In genomic region chr10:119206603-119207366, GRCh38 we compare ENCODE assay signal across 1 cellular context.
TF ChIP-seq lines count a peak whose summit lies in the region.

No MANE protein-coding gene starts in this region.

TF ChIP-seq in HepG2, 621 proteins besides CTCF, POLR2A, EP300 and RAD21 (continues in another document):
- TF ChIP-seq ZNF24 (IDR thresholded peaks at IDR 0.05) = no peak
- TF ChIP-seq EZH2 (conservative IDR thresholded peaks at IDR 0.05; ENCODE audit: low read depth, low read length) = no peak
- TF ChIP-seq KLF16 (CRISPR knock-in tag; IDR thresholded peaks at IDR 0.05) = no peak
- no peak for TF ChIP-seq RARA (CRISPR knock-in tag; IDR thresholded peaks at IDR 0.05)
- no peak for TF ChIP-seq ZNF773 (CRISPR knock-in tag; IDR thresholded peaks at IDR 0.05; ENCODE audit: borderline replicate concordance)
- no peak for TF ChIP-seq NR2F1 (CRISPR knock-in tag; IDR thresholded peaks at IDR 0.05)
- TF ChIP-seq MBD4 (IDR thresholded peaks at IDR 0.05; ENCODE audit: borderline replicate concordance, low read length) = no peak
- no peak for TF ChIP-seq ZEB1 (IDR thresholded peaks at IDR 0.05; ENCODE audit: insufficient replicate concordance, low read depth)
- TF ChIP-seq, protein P1, sequence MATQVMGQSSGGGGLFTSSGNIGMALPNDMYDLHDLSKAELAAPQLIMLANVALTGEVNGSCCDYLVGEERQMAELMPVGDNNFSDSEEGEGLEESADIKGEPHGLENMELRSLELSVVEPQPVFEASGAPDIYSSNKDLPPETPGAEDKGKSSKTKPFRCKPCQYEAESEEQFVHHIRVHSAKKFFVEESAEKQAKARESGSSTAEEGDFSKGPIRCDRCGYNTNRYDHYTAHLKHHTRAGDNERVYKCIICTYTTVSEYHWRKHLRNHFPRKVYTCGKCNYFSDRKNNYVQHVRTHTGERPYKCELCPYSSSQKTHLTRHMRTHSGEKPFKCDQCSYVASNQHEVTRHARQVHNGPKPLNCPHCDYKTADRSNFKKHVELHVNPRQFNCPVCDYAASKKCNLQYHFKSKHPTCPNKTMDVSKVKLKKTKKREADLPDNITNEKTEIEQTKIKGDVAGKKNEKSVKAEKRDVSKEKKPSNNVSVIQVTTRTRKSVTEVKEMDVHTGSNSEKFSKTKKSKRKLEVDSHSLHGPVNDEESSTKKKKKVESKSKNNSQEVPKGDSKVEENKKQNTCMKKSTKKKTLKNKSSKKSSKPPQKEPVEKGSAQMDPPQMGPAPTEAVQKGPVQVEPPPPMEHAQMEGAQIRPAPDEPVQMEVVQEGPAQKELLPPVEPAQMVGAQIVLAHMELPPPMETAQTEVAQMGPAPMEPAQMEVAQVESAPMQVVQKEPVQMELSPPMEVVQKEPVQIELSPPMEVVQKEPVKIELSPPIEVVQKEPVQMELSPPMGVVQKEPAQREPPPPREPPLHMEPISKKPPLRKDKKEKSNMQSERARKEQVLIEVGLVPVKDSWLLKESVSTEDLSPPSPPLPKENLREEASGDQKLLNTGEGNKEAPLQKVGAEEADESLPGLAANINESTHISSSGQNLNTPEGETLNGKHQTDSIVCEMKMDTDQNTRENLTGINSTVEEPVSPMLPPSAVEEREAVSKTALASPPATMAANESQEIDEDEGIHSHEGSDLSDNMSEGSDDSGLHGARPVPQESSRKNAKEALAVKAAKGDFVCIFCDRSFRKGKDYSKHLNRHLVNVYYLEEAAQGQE (IDR thresholded peaks at IDR 0.05; ENCODE audit: borderline replicate concordance in 1 of 2, low read depth in 1 of 2, low read length in 2 of 2) = no peak
- TF ChIP-seq, protein P2, sequence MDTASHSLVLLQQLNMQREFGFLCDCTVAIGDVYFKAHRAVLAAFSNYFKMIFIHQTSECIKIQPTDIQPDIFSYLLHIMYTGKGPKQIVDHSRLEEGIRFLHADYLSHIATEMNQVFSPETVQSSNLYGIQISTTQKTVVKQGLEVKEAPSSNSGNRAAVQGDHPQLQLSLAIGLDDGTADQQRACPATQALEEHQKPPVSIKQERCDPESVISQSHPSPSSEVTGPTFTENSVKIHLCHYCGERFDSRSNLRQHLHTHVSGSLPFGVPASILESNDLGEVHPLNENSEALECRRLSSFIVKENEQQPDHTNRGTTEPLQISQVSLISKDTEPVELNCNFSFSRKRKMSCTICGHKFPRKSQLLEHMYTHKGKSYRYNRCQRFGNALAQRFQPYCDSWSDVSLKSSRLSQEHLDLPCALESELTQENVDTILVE (CRISPR knock-in tag; IDR thresholded peaks at IDR 0.05) = no peak
- no peak for TF ChIP-seq ZNF891 (CRISPR knock-in tag; IDR thresholded peaks at IDR 0.05)
- TF ChIP-seq ZNF17 (CRISPR knock-in tag; IDR thresholded peaks at IDR 0.05) = no peak
- TF ChIP-seq THRA (CRISPR knock-in tag; IDR thresholded peaks at IDR 0.05; ENCODE audit: borderline replicate concordance) = no peak
- TF ChIP-seq RAD51 (IDR thresholded peaks at IDR 0.05; ENCODE audit: borderline replicate concordance) = no peak
- no peak for TF ChIP-seq TSC22D2 (CRISPR knock-in tag; IDR thresholded peaks at IDR 0.05; ENCODE audit: borderline replicate concordance)
- no peak for TF ChIP-seq AFF4 (CRISPR knock-in tag; IDR thresholded peaks at IDR 0.05)
- 0 out of 2 replicates have a peak, but pooled peaks have one; percentile 3 for TF ChIP-seq RXRB (CRISPR knock-in tag; IDR thresholded peaks at IDR 0.05; ENCODE audit: borderline replicate concordance)
- TF ChIP-seq TOE1 (CRISPR knock-in tag; IDR thresholded peaks at IDR 0.05) = no peak
- no peak; the same call in 1 of the 2 replicates for TF ChIP-seq TFDP2 (CRISPR knock-in tag; IDR thresholded peaks at IDR 0.05)
- peak; percentile 62 for TF ChIP-seq ZNF430 (CRISPR knock-in tag; IDR thresholded peaks at IDR 0.05)
- TF ChIP-seq SRSF4 (IDR thresholded peaks at IDR 0.05; ENCODE audit: low read depth, low read length, poor library complexity, severe bottlenecking) = no peak
- TF ChIP-seq MXD1 (CRISPR knock-in tag; IDR thresholded peaks at IDR 0.05) = 0 out of 2 replicates have a peak, but pooled peaks have one; percentile 7
- TF ChIP-seq SP4 (CRISPR knock-in tag; IDR thresholded peaks at IDR 0.05) = no peak
- peak; percentile 84; the same call in 1 of the 2 replicates for TF ChIP-seq ZNF501 (CRISPR knock-in tag; IDR thresholded peaks at IDR 0.05)
- 0 out of 2 replicates have a peak, but pooled peaks have one; percentile 4 for TF ChIP-seq MAX (IDR thresholded peaks at IDR 0.05)
- TF ChIP-seq KDM2A (CRISPR knock-in tag; IDR thresholded peaks at IDR 0.05; ENCODE audit: borderline replicate concordance, low read depth) = 0 out of 2 replicates have a peak, but pooled peaks have one; percentile 5
- no peak for TF ChIP-seq ZMYM3 (CRISPR knock-in tag; IDR thresholded peaks at IDR 0.05)
- TF ChIP-seq, protein P3, sequence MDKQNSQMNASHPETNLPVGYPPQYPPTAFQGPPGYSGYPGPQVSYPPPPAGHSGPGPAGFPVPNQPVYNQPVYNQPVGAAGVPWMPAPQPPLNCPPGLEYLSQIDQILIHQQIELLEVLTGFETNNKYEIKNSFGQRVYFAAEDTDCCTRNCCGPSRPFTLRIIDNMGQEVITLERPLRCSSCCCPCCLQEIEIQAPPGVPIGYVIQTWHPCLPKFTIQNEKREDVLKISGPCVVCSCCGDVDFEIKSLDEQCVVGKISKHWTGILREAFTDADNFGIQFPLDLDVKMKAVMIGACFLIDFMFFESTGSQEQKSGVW (CRISPR knock-in tag; IDR thresholded peaks at IDR 0.05; ENCODE audit: borderline replicate concordance) = no peak
- TF ChIP-seq ZFP36 (IDR thresholded peaks at IDR 0.05; ENCODE audit: borderline replicate concordance, low read depth, low read length, partially characterized antibody) = no peak
- TF ChIP-seq PREB (CRISPR knock-in tag; IDR thresholded peaks at IDR 0.05) = no peak
- TF ChIP-seq ZSCAN29 (CRISPR knock-in tag; conservative IDR thresholded peaks at IDR 0.05) = peak; percentile 100
- peak; percentile 75; the same call in 1 of the 2 replicates for TF ChIP-seq PITX1 (CRISPR knock-in tag; IDR thresholded peaks at IDR 0.05)
- no peak for TF ChIP-seq ZBTB3 (CRISPR knock-in tag; IDR thresholded peaks at IDR 0.05; ENCODE audit: borderline replicate concordance, low read depth)
- no peak for TF ChIP-seq ZSCAN30 (CRISPR knock-in tag; IDR thresholded peaks at IDR 0.05)
- TF ChIP-seq, protein P4, sequence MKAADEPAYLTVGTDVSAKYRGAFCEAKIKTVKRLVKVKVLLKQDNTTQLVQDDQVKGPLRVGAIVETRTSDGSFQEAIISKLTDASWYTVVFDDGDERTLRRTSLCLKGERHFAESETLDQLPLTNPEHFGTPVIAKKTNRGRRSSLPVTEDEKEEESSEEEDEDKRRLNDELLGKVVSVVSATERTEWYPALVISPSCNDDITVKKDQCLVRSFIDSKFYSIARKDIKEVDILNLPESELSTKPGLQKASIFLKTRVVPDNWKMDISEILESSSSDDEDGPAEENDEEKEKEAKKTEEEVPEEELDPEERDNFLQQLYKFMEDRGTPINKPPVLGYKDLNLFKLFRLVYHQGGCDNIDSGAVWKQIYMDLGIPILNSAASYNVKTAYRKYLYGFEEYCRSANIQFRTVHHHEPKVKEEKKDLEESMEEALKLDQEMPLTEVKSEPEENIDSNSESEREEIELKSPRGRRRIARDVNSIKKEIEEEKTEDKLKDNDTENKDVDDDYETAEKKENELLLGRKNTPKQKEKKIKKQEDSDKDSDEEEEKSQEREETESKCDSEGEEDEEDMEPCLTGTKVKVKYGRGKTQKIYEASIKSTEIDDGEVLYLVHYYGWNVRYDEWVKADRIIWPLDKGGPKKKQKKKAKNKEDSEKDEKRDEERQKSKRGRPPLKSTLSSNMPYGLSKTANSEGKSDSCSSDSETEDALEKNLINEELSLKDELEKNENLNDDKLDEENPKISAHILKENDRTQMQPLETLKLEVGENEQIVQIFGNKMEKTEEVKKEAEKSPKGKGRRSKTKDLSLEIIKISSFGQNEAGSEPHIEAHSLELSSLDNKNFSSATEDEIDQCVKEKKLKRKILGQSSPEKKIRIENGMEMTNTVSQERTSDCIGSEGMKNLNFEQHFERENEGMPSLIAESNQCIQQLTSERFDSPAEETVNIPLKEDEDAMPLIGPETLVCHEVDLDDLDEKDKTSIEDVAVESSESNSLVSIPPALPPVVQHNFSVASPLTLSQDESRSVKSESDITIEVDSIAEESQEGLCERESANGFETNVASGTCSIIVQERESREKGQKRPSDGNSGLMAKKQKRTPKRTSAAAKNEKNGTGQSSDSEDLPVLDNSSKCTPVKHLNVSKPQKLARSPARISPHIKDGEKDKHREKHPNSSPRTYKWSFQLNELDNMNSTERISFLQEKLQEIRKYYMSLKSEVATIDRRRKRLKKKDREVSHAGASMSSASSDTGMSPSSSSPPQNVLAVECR (CRISPR knock-in tag; IDR thresholded peaks at IDR 0.05; ENCODE audit: borderline replicate concordance) = no peak
- TF ChIP-seq RFX3 (CRISPR knock-in tag; IDR thresholded peaks at IDR 0.05) = no peak
- no peak for TF ChIP-seq ZKSCAN1 (IDR thresholded peaks at IDR 0.05; ENCODE audit: low read length)
- TF ChIP-seq ZNF615 (CRISPR knock-in tag; IDR thresholded peaks at IDR 0.05; ENCODE audit: borderline replicate concordance) = no peak
- peak; percentile 63 for TF ChIP-seq ASH2L (IDR thresholded peaks at IDR 0.05; ENCODE audit: insufficient read length, low read depth, low read length)
- TF ChIP-seq PAF1 (CRISPR knock-in tag; IDR thresholded peaks at IDR 0.05) = no peak
- peak; percentile 66 for TF ChIP-seq SKI (IDR thresholded peaks at IDR 0.05; ENCODE audit: partially characterized antibody)
- no peak for TF ChIP-seq CSRNP2 (CRISPR knock-in tag; conservative IDR thresholded peaks at IDR 0.05; ENCODE audit: low read depth)
